1 cellular context compared by ENCODE assay signal in the genomic region with DNA sequence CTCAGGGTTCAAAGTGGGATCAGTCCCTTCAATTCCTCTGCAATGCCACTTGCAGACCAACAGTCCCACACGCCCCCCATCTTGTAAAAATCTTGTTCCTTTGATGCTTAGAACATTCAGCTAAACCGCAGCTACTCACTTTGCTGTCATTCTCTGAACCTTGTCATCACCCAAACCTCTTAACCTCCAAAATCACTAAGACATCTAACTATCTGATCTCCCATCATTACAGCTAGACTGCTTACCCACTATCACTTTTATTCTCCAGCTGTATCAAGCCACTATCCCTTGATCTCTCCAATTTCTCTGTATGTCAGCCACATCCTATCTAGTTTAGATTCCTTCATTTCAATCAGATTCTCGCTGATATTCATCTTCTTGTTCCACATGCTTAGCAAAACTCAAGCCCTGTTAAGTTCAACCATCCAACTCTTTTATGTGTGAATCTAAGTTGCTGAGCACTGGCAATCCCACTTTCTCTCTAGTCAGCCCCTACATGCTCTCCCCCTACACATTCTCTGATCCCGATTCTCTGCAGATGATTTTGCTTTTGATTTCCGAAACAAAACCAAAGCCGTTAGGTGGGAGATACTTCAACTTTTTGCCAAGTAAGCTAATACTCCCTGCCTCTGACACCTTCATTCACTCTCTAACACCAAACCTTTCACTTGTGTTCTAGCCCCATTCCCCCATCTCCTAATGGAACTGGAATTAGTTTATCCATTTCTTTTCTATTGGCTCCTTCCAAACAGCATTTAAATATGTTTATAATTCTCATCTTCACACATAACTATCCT.
TF ChIP-seq lines count a peak whose summit lies in the region.

No MANE protein-coding gene starts in this region.

TF ChIP-seq in GM12878, 131 proteins besides CTCF, POLR2A, EP300 and RAD21:
- no peak for TF ChIP-seq TAF1 (IDR thresholded peaks at IDR 0.05; ENCODE audit: borderline replicate concordance, low read depth, low read length)
